In the genomic region with DNA sequence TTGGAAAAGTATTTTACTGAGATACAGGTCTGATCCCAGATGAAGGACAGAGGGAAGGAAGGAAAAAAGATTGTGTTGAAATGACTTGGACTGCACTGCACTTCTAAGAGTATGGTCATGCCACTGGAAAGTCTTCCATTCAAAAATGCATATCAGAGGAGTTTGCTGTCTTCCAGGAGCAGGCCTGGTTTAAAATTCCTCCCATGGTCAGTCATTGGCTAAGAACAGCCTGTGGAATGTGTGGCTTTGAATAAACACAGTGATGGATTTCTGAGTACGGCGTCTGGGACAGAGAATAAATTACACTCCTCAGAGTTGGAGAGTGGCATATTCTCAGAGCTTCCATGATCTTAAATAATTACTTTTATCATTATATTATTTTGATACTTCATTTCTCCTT, we compare ENCODE assay signal across 25 cellular contexts.
DNase-seq lines count a peak whose midpoint lies in the region; ATAC-seq and TF ChIP-seq lines count a peak whose summit lies in the region.
"Had no signal": no experiment of that assay in that cellular context is flagged by ENCODE, and none has a peak within 500 bp of the region (broad histone marks: within the 10 kb centered on the region; RNA-seq: fewer than 3 reads in every experiment).

No MANE protein-coding gene starts in this region.

- intact Hi-C loops in left colon (cut with DNase I, micrococcal nuclease), result no loop called here

- in situ Hi-C loops in ACHN (cut with HindIII; ENCODE audit: low pct_ligation_motif_present, low pct_unique_long_range_greater_than_20kb, low sequenced_read_pairs) (no loop called here), astrocyte of the spinal cord (cut with HindIII; ENCODE audit: low sequenced_read_pairs) (no loop called here)

- ATAC-seq in GM18867 (IDR thresholded peaks at IDR 0.05; ENCODE audit: unreplicated experiment) (no peak), left colon (no peak)
- ATAC-seq: activated CD8-positive, alpha-beta T cell treated with anti-CD3 and anti-CD28 coated beads for 36 hours; activated naive CD4-positive, alpha-beta T cell treated with anti-CD3 and anti-CD28 coated beads, Interleukin-2, amount 50 U/mL, for 72 hours; K562; left lobe of liver; mucosa of descending colon; stimulated activated naive B cell treated with anti-CD40 and anti-IgM and Interleukin-4, amounts not matched to agents 10 μg/mL and 1 μg/mL and 100 μg/mL, for 72 hours; T-helper 17 cell had no signal

- DNase-seq in ACHN, result peak; percentile 11
- peak; percentile 3 for DNase-seq in HK-2 (ENCODE audit: unreplicated experiment)
- peak; percentile 34 for DNase-seq in astrocyte of the spinal cord (ENCODE audit: low read depth, low spot score)
- peak; percentile 86 for DNase-seq in islet precursor cell
- DNase-seq in activated CD4-positive, alpha-beta T cell treated with anti-CD3 and anti-CD28 coated beads, Interleukin-2, amount 50 U/mL, for 4 hours, result no peak
- no peak for DNase-seq in left colon
- DNase-seq in NCI-H2107 treated with DMSO at 0.1 percent for 48 hours (lab: John Stamatoyannopoulos, UW; ENCODE audit: unreplicated experiment), result no peak
- DNase-seq: activated CD8-positive, alpha-beta T cell treated with anti-CD3 and anti-CD28 coated beads for 36 hours; activated T-cell treated with anti-CD3 and anti-CD28 coated beads, Interleukin-2, amount 50 U/mL, for 48 hours; CD4-positive, CD25-positive, alpha-beta regulatory T cell; DND-41; dorsolateral prefrontal cortex; mucosa of descending colon; NCI-H2081; NCI-H526 treated with DMSO at 0.1 percent for 48 hours; SHP77 treated with DMSO at 0.1 percent for 48 hours; stimulated activated naive B cell treated with anti-CD40 and anti-IgM and Interleukin-4, amounts not matched to agents 10 μg/mL and 1 μg/mL and 100 μg/mL, for 72 hours; T-helper 17 cell; thyroid gland had no signal

- no peak overlapping the region for H3K4me3 ChIP-seq in astrocyte of the spinal cord (ENCODE audit: low read depth, low read length)
- H3K4me3 ChIP-seq: A549, dorsolateral prefrontal cortex, K562, mucosa of descending colon, right atrium auricular region, thyroid gland had no signal

- no peak for TF ChIP-seq CTCF in astrocyte of the spinal cord (IDR thresholded peaks at IDR 0.05; ENCODE audit: low read depth, low read length)

Comparison
In these comparisons a context has a peak if more than half of its experiments do, and no peak if none do; other contexts are left out.
1. DNase-seq: peak in ACHN (single experiment), HK-2 (single experiment), astrocyte of the spinal cord (single experiment) and islet precursor cell (single experiment); none in activated CD4-positive, alpha-beta T cell treated with anti-CD3 and anti-CD28 coated beads, Interleukin-2, amount 50 U/mL, for 4 hours (0 of 2), left colon (0 of 2) and NCI-H2107 treated with DMSO at 0.1 percent for 48 hours (single experiment).